Comparison of ENCODE assay signal across 8 cellular contexts in the genomic region with DNA sequence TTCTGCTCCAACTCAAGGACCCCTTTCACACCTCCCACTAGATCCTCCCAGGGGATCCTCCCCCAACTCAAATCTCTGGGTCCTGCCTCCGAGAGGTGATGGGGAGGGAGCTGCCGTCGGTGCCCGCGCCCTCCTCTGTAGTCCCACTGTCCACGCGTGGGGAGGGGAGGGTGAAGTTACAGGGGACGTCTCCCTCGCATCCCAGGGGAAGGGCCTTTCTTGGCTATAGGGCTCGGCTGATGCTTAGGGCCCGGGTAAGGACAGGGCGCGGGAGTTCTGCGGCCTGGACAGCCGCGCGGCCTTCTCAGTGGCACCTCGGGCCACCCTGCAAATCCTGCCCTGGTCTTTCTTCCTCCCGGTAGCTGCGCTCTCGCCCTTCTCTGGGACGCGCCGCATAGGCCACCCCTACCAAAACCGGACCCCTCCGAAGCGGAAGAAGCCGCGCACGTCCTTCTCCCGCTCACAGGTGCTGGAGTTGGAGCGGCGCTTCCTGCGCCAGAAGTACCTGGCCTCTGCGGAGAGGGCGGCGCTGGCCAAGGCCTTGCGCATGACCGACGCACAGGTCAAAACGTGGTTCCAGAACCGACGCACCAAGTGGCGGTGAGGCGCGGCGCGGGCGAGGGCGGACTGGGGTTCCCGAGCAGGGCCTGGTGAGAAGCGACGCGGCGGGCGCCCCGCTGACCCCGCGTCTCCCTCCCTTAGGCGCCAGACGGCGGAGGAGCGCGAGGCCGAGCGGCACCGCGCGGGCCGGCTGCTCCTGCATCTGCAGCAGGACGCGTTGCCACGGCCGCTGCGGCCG. TPM values are rescaled to one million over a fixed set of nuclear protein-coding genes. Genes with fewer than 3 reads are reported as not detected.
A peak's percentile ranks its signal among the peaks of the same experiment; 100 is the strongest.
DNase-seq lines count a peak whose midpoint lies in the region; ATAC-seq and TF ChIP-seq lines count a peak whose summit lies in the region.

No MANE protein-coding gene starts in this region.

- no peak overlapping the region for H3K27ac Mint-ChIP-seq in osteocyte (ENCODE audit: unreplicated experiment)

- peak; percentile 37 for DNase-seq in GM06990 (ENCODE audit: extremely low read depth, insufficient read length)
- no peak for DNase-seq in esophagus muscularis mucosa (ENCODE audit: extremely low spot score)
- no peak for DNase-seq in osteocyte (ENCODE audit: extremely low spot score, unreplicated experiment)
- no peak for DNase-seq in cerebellar nuclear complex (lab: John Stamatoyannopoulos, UW)

- ATAC-seq in GM21515 (IDR thresholded peaks at IDR 0.05; ENCODE audit: unreplicated experiment) (no peak), GM21447 (IDR thresholded peaks at IDR 0.05; ENCODE audit: unreplicated experiment) (no peak), HG03460 (IDR thresholded peaks at IDR 0.05; ENCODE audit: unreplicated experiment) (no peak)

- H3K4me1 Mint-ChIP-seq in osteocyte (ENCODE audit: unreplicated experiment), result peaks cover 11% of the 10 kb centered on the region

- peaks cover 80% of the 10 kb centered on the region for H3K27me3 Mint-ChIP-seq in osteocyte (ENCODE audit: unreplicated experiment)

- H3K27ac ChIP-seq in HUES6 (ENCODE audit: low read depth, low read length), result no peak overlapping the region
- H3K27ac ChIP-seq in esophagus muscularis mucosa (replicated peaks in 1 of 4), result no peak overlapping the region

- no peaks in the 10 kb centered on the region for H3K36me3 Mint-ChIP-seq in osteocyte (ENCODE audit: unreplicated experiment)

- no peak overlapping the region for H3K4me3 ChIP-seq in GM06990 (replicated peaks; ENCODE audit: low read depth, low read length)
- peak overlapping the region; percentile 57 for H3K4me3 ChIP-seq in HUES6 (ENCODE audit: low read depth, low read length)
- peak overlapping the region; percentile 36 to 53 (median 42) for H3K4me3 ChIP-seq in esophagus muscularis mucosa

- H3K9me3 ChIP-seq in HUES6 (ENCODE audit: control insufficient read depth, insufficient read depth, low read depth, low read length) (peaks cover 3% of the 10 kb centered on the region; the same call in 1 of the 2 replicates), esophagus muscularis mucosa (no peaks in the 10 kb centered on the region)

- no peak for TF ChIP-seq POLR2A in esophagus muscularis mucosa (IDR thresholded peaks at IDR 0.05; ENCODE audit: low read depth)

- H3K36me3 ChIP-seq in GM06990 (ENCODE audit: control insufficient read depth, insufficient read depth, low read length) (no peaks in the 10 kb centered on the region), HUES6 (ENCODE audit: control insufficient read depth, insufficient read depth, low read length) (no peaks in the 10 kb centered on the region), esophagus muscularis mucosa (no peaks in the 10 kb centered on the region)

- TF ChIP-seq EP300 in esophagus muscularis mucosa (IDR thresholded peaks at IDR 0.05), result no peak

- TF ChIP-seq CTCF in GM06990 (IDR thresholded peaks at IDR 0.05; ENCODE audit: insufficient read depth, low read length, poor library complexity, severe bottlenecking) (no peak), esophagus muscularis mucosa (IDR thresholded peaks at IDR 0.05) (no peak), osteocyte (IDR thresholded peaks at IDR 0.05) (no peak)

- WGBS in esophagus muscularis mucosa, result 8% methylated on average over 27 of the region's 76 CpGs

- no peaks in the 10 kb centered on the region for H3K9me3 Mint-ChIP-seq in osteocyte (ENCODE audit: unreplicated experiment)

- H3K4me1 ChIP-seq in HUES6 (ENCODE audit: control insufficient read depth, insufficient read depth, low read length) (peaks cover 20% of the 10 kb centered on the region), esophagus muscularis mucosa (peaks cover 29 to 32% (median 32%) of the 10 kb centered on the region in 4 donors)

- H3K9ac ChIP-seq in HUES6 (ENCODE audit: low read length), result no peak overlapping the region

- intact Hi-C loops in esophagus muscularis mucosa (cut with DNase I), result no loop called here

- peaks cover 2% of the 10 kb centered on the region; the same call in 1 of the 2 replicates for H3K27me3 ChIP-seq in GM06990 (replicated peaks; ENCODE audit: control insufficient read depth, insufficient read depth, low read length)
- peaks cover 100% of the 10 kb centered on the region for H3K27me3 ChIP-seq in HUES6 (ENCODE audit: control insufficient read depth, insufficient read depth, low read length)
- peaks cover 18 to 100% (median 72%) of the 10 kb centered on the region in 4 donors for H3K27me3 ChIP-seq in esophagus muscularis mucosa

- peak overlapping the region; percentile 29 for H3K4me3 Mint-ChIP-seq in osteocyte (ENCODE audit: unreplicated experiment)

RNA-seq across cellular contexts. Expression of a gene that starts 1.2 kb away (rescaled TPM):
- total RNA-seq in esophagus muscularis mucosa (under 1 TPM in 3 of 4 donors, not detected in 1; 0.42 to 0.99 (median 0.84) TPM), osteocyte (not detected in 2 replicates)

RNA-seq across cellular contexts. Expression of a gene that starts 8.0 kb away (rescaled TPM):
- 10 to 100 TPM; 11.3 to 14.1 (median 12.7) TPM for total RNA-seq in esophagus muscularis mucosa
- 32.2 and 32.5 TPM in 2 replicates for total RNA-seq in osteocyte

RNA-seq across cellular contexts. Expression of a gene that starts 10.6 kb away (rescaled TPM):
- total RNA-seq in esophagus muscularis mucosa (not detected), osteocyte (0.26 and 0.32 TPM in 2 replicates)

RNA-seq across cellular contexts. Expression of a gene that starts 14.0 kb away (rescaled TPM):
- total RNA-seq in esophagus muscularis mucosa, result 10 to 100 TPM; 83.6 to 95.1 (median 89.6) TPM
- total RNA-seq in osteocyte, result 96.3 and 97.1 TPM in 2 replicates

RNA-seq across cellular contexts. Expression of a gene that starts 14.3 kb away (rescaled TPM):
- total RNA-seq in esophagus muscularis mucosa (10 to 100 TPM; 29.7 to 37.9 (median 31.9) TPM), osteocyte (32.0 and 32.3 TPM in 2 replicates)
